ENCODE assay signal across 1 cellular context in genomic region chr14:68815288-68816182, GRCh38.
A peak's percentile ranks its signal among the peaks of the same experiment; 100 is the strongest.
TF ChIP-seq lines count a peak whose summit lies in the region.

No MANE protein-coding gene starts in this region.

TF ChIP-seq in HEK293, 187 proteins besides CTCF, POLR2A, EP300 and RAD21 (continued from another document):
- TF ChIP-seq MYNN (tag by site-specific recombination; IDR thresholded peaks at IDR 0.05; ENCODE audit: borderline replicate concordance) (no peak), ZNF660 (tag by site-specific recombination; IDR thresholded peaks at IDR 0.05) (no peak), BCL11A (tag by site-specific recombination; IDR thresholded peaks at IDR 0.05; ENCODE audit: low read depth) (0 out of 2 replicates have a peak, but pooled peaks have one; percentile 35), ZBTB20 (tag by site-specific recombination; IDR thresholded peaks at IDR 0.05) (no peak)
